ENCODE assay signal across 13 cellular contexts in genomic region chr3:117017135-117017990, GRCh38.
DNase-seq lines count a peak whose midpoint lies in the region; ATAC-seq and TF ChIP-seq lines count a peak whose summit lies in the region.
"Had no signal": no experiment of that assay in that cellular context is flagged by ENCODE, and none has a peak within 500 bp of the region (broad histone marks: within the 10 kb centered on the region; RNA-seq: fewer than 3 reads in every experiment).

No MANE protein-coding gene starts in this region.

- ATAC-seq in GM18520 (IDR thresholded peaks at IDR 0.05; ENCODE audit: unreplicated experiment) (peak; percentile 71), GM21423 (IDR thresholded peaks at IDR 0.05; ENCODE audit: unreplicated experiment) (peak; percentile 84), HG03045 (IDR thresholded peaks at IDR 0.05; ENCODE audit: unreplicated experiment) (peak; percentile 71)
- ATAC-seq: activated CD8-positive, alpha-beta T cell treated with anti-CD3 and anti-CD28 coated beads for 36 hours had no signal

- peak overlapping the region; percentile 59; the same call in 1 of the 2 replicates for H3K27ac ChIP-seq in VCaP
- H3K27ac ChIP-seq: SJSA1, skin epidermis had no signal

- no peak for DNase-seq in NCI-H1092 treated with DMSO at 0.1 percent for 48 hours (lab: John Stamatoyannopoulos, UW)
- no peak for DNase-seq in NK-92 treated with Interleukin-12 subunit alpha and Interleukin-12 subunit beta, amount 100 ng/mL, for 24 hours (lab: John Stamatoyannopoulos, UW)
- DNase-seq in NCI-H526 (lab: John Stamatoyannopoulos, UW), result no peak
- no peak for DNase-seq in stimulated activated CD4-positive, alpha-beta T cell treated with anti-CD3 and anti-CD28 coated beads, Interleukin-4, amount 100 ng/mL, for 24 hours
- DNase-seq: activated CD8-positive, alpha-beta T cell treated with anti-CD3 and anti-CD28 coated beads for 36 hours; activated naive CD8-positive, alpha-beta T cell treated with anti-CD3 and anti-CD28 coated beads for 36 hours; CD4-positive, CD25-positive, alpha-beta regulatory T cell had no signal

- no peak for TF ChIP-seq CTCF in VCaP (conservative IDR thresholded peaks at IDR 0.05)
